ENCODE assay signal across 35 cellular contexts in the genomic region with DNA sequence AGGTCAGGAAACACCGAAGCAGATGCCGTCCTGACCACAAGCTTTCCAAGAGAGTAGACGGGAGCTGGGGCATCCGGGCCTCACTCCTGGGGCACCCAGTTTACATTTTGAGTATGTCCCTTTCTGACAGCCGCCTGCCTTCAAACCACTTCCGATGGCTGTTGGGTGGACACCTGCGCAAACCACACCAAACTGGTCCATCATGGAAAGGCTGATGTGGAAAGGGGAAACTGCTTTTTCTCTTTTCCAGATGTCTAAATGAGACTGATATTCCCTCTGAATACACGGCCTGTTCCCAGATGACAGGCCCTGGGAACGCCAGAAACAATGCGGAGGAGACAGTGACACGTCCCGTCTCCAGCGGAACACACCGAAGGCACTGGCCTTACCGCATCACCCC.
"Had no signal": no experiment of that assay in that cellular context is flagged by ENCODE, and none has a peak within 500 bp of the region (broad histone marks: within the 10 kb centered on the region; RNA-seq: fewer than 3 reads in every experiment).

No MANE protein-coding gene starts in this region.

- H3K36me3 ChIP-seq: MG63 had no signal

- H3K4me3 ChIP-seq: MG63 had no signal

- H3K4me2 ChIP-seq: KMS-11 had no signal

- H3K27ac ChIP-seq: KMS-11 had no signal

- DNase-seq: Karpas-422, Kasumi-1, KG1, MG63, MM.1S, MV-4-11, NCI-H1048, NCI-H1092, NCI-H1092 treated with DMSO at 0.1 percent for 48 hours, NCI-H1105, NCI-H1105 treated with DMSO at 0.1 percent for 48 hours, NCI-H1417, NCI-H1417 treated with DMSO at 0.1 percent for 48 hours, NCI-H1436, NCI-H1436 treated with DMSO at 0.1 percent for 48 hours, NCI-H146, NCI-H1694, NCI-H1694 treated with DMSO at 0.1 percent for 48 hours, NCI-H187, NCI-H187 treated with DMSO at 0.1 percent for 48 hours, NCI-H1930, NCI-H2029, NCI-H2029 treated with DMSO at 0.1 percent for 48 hours, NCI-H2081, NCI-H2081 treated with DMSO at 0.1 percent for 48 hours, NCI-H2107, NCI-H2171, NCI-H2171 treated with DMSO at 0.1 percent for 48 hours, NCI-H2227 treated with DMSO at 0.1 percent for 48 hours, NCI-H226, NCI-H345, NCI-H446, NCI-H446 treated with DMSO at 0.1 percent for 48 hours, NCI-H510A had no signal

- H3K9me3 ChIP-seq: MG63 had no signal
